ENCODE assay signal across 8 cellular contexts in genomic region chr17:76716146-76716833, GRCh38. TPM values are rescaled to one million over a fixed set of nuclear protein-coding genes. Genes with fewer than 3 reads are reported as not detected.
A peak's percentile ranks its signal among the peaks of the same experiment; 100 is the strongest.
DNase-seq lines count a peak whose midpoint lies in the region; ATAC-seq and TF ChIP-seq lines count a peak whose summit lies in the region.

No MANE protein-coding gene starts in this region.

- peaks cover 50% of the 10 kb centered on the region for H3F3A ChIP-seq in SK-N-SH (replicated peaks; ENCODE audit: insufficient read depth)

- peaks cover 4 to 30% of the 10 kb centered on the region in 2 experiments for H3K4me1 ChIP-seq in SK-N-SH (ENCODE audit: control insufficient read depth in 1 of 2, insufficient read depth in 2 of 2, low read depth in 1 of 2, low read length in 1 of 2)
- H3K4me1 ChIP-seq in body of pancreas, result peaks cover 19% of the 10 kb centered on the region
- peaks cover 38% of the 10 kb centered on the region for H3K4me1 ChIP-seq in lower lobe of right lung
- H3K4me1 ChIP-seq in tibial nerve, result peaks cover 0 to 44% (median 14%) of the 10 kb centered on the region in 4 donors

- H3K4me2 ChIP-seq in SK-N-SH, result peak overlapping the region; percentile 62

- H3K79me2 ChIP-seq in SK-N-SH (ENCODE audit: insufficient read depth), result peaks cover 56% of the 10 kb centered on the region

- intact Hi-C loops in body of pancreas (cut with DNase I), result loop anchor here (10.0 kb wide), 1 partner anchor 191 kb away; no protein-coding TSS in a partner anchor
- intact Hi-C loops in lower lobe of right lung (cut with DNase I), result no loop called here
- intact Hi-C loops in lower leg skin (cut with DNase I; ENCODE audit: low total_unique reads), result no loop called here

- TF ChIP-seq POLR2A in body of pancreas (IDR thresholded peaks at IDR 0.05), result peak in 1 of 3 donors; percentile 6
- TF ChIP-seq POLR2A in tibial nerve (IDR thresholded peaks at IDR 0.05), result no peak
- TF ChIP-seq POLR2A in lower leg skin (IDR thresholded peaks at IDR 0.05), result no peak

- peak overlapping the region; percentile 66 for H3K9ac ChIP-seq in SK-N-SH

- no peaks in the 10 kb centered on the region for H3K9me3 ChIP-seq in SK-N-SH
- no peaks in the 10 kb centered on the region for H3K9me3 ChIP-seq in body of pancreas
- H3K9me3 ChIP-seq in lower lobe of right lung, result no peaks in the 10 kb centered on the region
- H3K9me3 ChIP-seq in tibial nerve, result no peaks in the 10 kb centered on the region

- no peak for TF ChIP-seq CTCF in SK-N-SH (IDR thresholded peaks at IDR 0.05)
- TF ChIP-seq CTCF in body of pancreas (IDR thresholded peaks at IDR 0.05), result no peak
- no peak for TF ChIP-seq CTCF in lower lobe of right lung (IDR thresholded peaks at IDR 0.05)
- TF ChIP-seq CTCF in tibial nerve (IDR thresholded peaks at IDR 0.05), result no peak
- TF ChIP-seq CTCF in lower leg skin (IDR thresholded peaks at IDR 0.05), result no peak

- H4K20me1 ChIP-seq in SK-N-SH (ENCODE audit: insufficient read depth), result peaks cover 17% of the 10 kb centered on the region

- DNase-seq in GM04504 (ENCODE audit: low read depth) (peak; percentile 99), SK-N-SH (no peak), body of pancreas (peak in 1 of 4 donors; percentile 70), lower lobe of right lung (peak; percentile 73), tibial nerve (ENCODE audit: low spot score in 2 of 2) (peak; percentile 17 to 53), lower leg skin (ENCODE audit: low spot score in 2 of 2) (no peak), NCI-H187 treated with DMSO at 0.1 percent for 48 hours (lab: John Stamatoyannopoulos, UW) (no peak)

- peaks cover 52 to 71% of the 10 kb centered on the region in 2 experiments for H3K36me3 ChIP-seq in SK-N-SH (replicated peaks in 1 of 2; ENCODE audit: control insufficient read depth in 1 of 2, insufficient read depth in 2 of 2, low read length in 1 of 2)
- H3K36me3 ChIP-seq in body of pancreas (replicated peaks in 1 of 2; ENCODE audit: insufficient read depth in 1 of 2, low read depth in 2 of 2), result peaks cover 15 to 48% of the 10 kb centered on the region in 2 donors
- peaks cover 82% of the 10 kb centered on the region for H3K36me3 ChIP-seq in lower lobe of right lung
- H3K36me3 ChIP-seq in tibial nerve, result peaks cover 14 to 82% (median 32%) of the 10 kb centered on the region in 3 donors

- H3K27me3 ChIP-seq in SK-N-SH (ENCODE audit: insufficient read depth) (no peaks in the 10 kb centered on the region), body of pancreas (no peaks in the 10 kb centered on the region), lower lobe of right lung (ENCODE audit: low read depth) (no peaks in the 10 kb centered on the region), tibial nerve (no peaks in the 10 kb centered on the region)

- H3K9me2 ChIP-seq in SK-N-SH, result no peaks in the 10 kb centered on the region

- CTCF ChIA-PET in SK-N-SH (lab: Yijun Ruan, JAX), result interaction anchor here (1.0 to 14.3 kb wide), 12 partner anchors 9 to 209 kb away, joined by 3 to 255 read pairs (median 22); partner anchors contain the start of genes JMJD6 and METTL23

- TF ChIP-seq RAD21 in SK-N-SH (IDR thresholded peaks at IDR 0.05; ENCODE audit: low read length), result no peak

- H3K4me3 ChIP-seq in SK-N-SH (ENCODE audit: low read depth in 2 of 2, low read length in 1 of 2), result peak overlapping the region in 1 of 2 experiments; percentile 2; a peak in 1 of 4 replicates
- H3K4me3 ChIP-seq in body of pancreas, result no peak overlapping the region
- H3K4me3 ChIP-seq in lower lobe of right lung, result no peak overlapping the region
- H3K4me3 ChIP-seq in tibial nerve, result no peak overlapping the region
- no peak overlapping the region for H3K4me3 ChIP-seq in lower leg skin (ENCODE audit: low read depth, poor library complexity, severe bottlenecking)

- POLR2A ChIA-PET in SK-N-SH (lab: Yijun Ruan, JAX), result interaction anchor here (0.8 to 1.0 kb wide), 2 partner anchors 10 to 13 kb away, joined by 3 to 5 read pairs; partner anchors contain the start of gene JMJD6

- H2AFZ ChIP-seq in SK-N-SH (ENCODE audit: low read depth), result no peak overlapping the region

- TF ChIP-seq EP300 in SK-N-SH (IDR thresholded peaks at IDR 0.05; ENCODE audit: borderline replicate concordance in 1 of 2, low read depth in 1 of 2, low read length in 1 of 2) (no peak), tibial nerve (IDR thresholded peaks at IDR 0.05) (peak in 1 of 2 donors; percentile 77)

- 63% methylated on average over 12 of the region's 13 CpGs for WGBS in SK-N-SH (ENCODE audit: low lambda C conversion rate)
- WGBS in body of pancreas, 2 donors, result 73 to 79% methylated on average over 13 of the region's 13 CpGs
- WGBS in tibial nerve, 2 donors, result 64 to 68% methylated on average over 13 of the region's 13 CpGs
- 61 to 62% methylated on average over 13 of the region's 13 CpGs for WGBS in lower leg skin, 2 donors

- H3K27ac ChIP-seq in SK-N-SH (ENCODE audit: low read depth in 2 of 2, low read length in 1 of 2), result peak overlapping the region; percentile 53 to 97; a peak in 3 of 4 replicates
- H3K27ac ChIP-seq in body of pancreas, result peak overlapping the region in 2 of 4 donors; percentile 8 to 60
- peak overlapping the region; percentile 77 for H3K27ac ChIP-seq in lower lobe of right lung
- H3K27ac ChIP-seq in tibial nerve, result peak overlapping the region in 3 of 4 donors; percentile 61 to 76 (median 63)

- ATAC-seq in body of pancreas (peak; percentile 34), lower lobe of right lung (peak; percentile 73 to 91), HG03095 (IDR thresholded peaks at IDR 0.05; ENCODE audit: unreplicated experiment) (no peak)

TF ChIP-seq in SK-N-SH, 30 proteins besides CTCF, POLR2A, EP300 and RAD21:
- TF ChIP-seq TCF12 (IDR thresholded peaks at IDR 0.05) (peak; percentile 71; the same call in 1 of the 2 replicates), FOXM1 (IDR thresholded peaks at IDR 0.05; ENCODE audit: low read depth) (no peak), POLR2AphosphoS5 (IDR thresholded peaks at IDR 0.05; ENCODE audit: low read depth, low read length) (peak; percentile 57; the same call in 1 of the 2 replicates), ELF1 (IDR thresholded peaks at IDR 0.05) (peak; percentile 22; the same call in 1 of the 2 replicates), GABPA (IDR thresholded peaks at IDR 0.05; ENCODE audit: low read depth) (peak; percentile 46), MAX (IDR thresholded peaks at IDR 0.05; ENCODE audit: low read depth) (0 out of 2 replicates have a peak, but pooled peaks have one; percentile 6), SMC3 (IDR thresholded peaks at IDR 0.05; ENCODE audit: low read depth, low read length) (no peak)
- TF ChIP-seq, protein P1, sequence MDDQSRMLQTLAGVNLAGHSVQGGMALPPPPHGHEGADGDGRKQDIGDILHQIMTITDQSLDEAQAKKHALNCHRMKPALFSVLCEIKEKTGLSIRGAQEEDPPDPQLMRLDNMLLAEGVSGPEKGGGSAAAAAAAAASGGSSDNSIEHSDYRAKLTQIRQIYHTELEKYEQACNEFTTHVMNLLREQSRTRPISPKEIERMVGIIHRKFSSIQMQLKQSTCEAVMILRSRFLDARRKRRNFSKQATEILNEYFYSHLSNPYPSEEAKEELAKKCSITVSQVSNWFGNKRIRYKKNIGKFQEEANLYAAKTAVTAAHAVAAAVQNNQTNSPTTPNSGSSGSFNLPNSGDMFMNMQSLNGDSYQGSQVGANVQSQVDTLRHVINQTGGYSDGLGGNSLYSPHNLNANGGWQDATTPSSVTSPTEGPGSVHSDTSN (IDR thresholded peaks at IDR 0.05), result peak; percentile 52

RNA-seq across cellular contexts. Expression of gene MXRA7, which starts 5.5 kb away (rescaled TPM):
- 154 and 187 TPM in 2 replicates for polyA plus RNA-seq in SK-N-SH (2012; rRNA removed)
- polyA plus RNA-seq in SK-N-SH (2012; cell fraction: cytosol; rRNA removed), result 223 and 232 TPM in 2 replicates
- 55.0 and 81.5 TPM in 2 replicates for polyA plus RNA-seq in SK-N-SH (2012; cell fraction: nucleus; rRNA removed)
- 10 to 100 TPM; 71.9 to 87.4 TPM for total RNA-seq in body of pancreas
- 105 TPM for total RNA-seq in lower lobe of right lung
- total RNA-seq in tibial nerve, result 100 to 1,000 TPM; 124 to 230 (median 197) TPM
- total RNA-seq in lower leg skin, result 10 to 100 TPM; 31.6 to 97.4 (median 47.1) TPM

RNA-seq across cellular contexts. Expression of gene JMJD6, which starts 10.1 kb away (rescaled TPM):
- polyA plus RNA-seq in SK-N-SH (2012; rRNA removed), result 20.1 and 23.3 TPM in 2 replicates
- polyA plus RNA-seq in SK-N-SH (2012; cell fraction: cytosol; rRNA removed), result 15.2 and 15.7 TPM in 2 replicates
- 60.2 and 109 TPM in 2 replicates for polyA plus RNA-seq in SK-N-SH (2012; cell fraction: nucleus; rRNA removed)
- total RNA-seq in body of pancreas, result 10 to 100 TPM; 15.2 to 20.0 TPM
- 29.6 TPM for total RNA-seq in lower lobe of right lung
- 10 to 100 TPM; 14.0 to 45.0 (median 34.2) TPM for total RNA-seq in tibial nerve
- total RNA-seq in lower leg skin, result 10 to 100 TPM; 16.1 to 28.8 (median 21.0) TPM

RNA-seq across cellular contexts. Expression of gene METTL23, which starts 10.3 kb away (rescaled TPM):
- polyA plus RNA-seq in SK-N-SH (2012; rRNA removed), result 75.9 and 96.8 TPM in 2 replicates
- polyA plus RNA-seq in SK-N-SH (2012; cell fraction: cytosol; rRNA removed), result 87.6 and 89.2 TPM in 2 replicates
- polyA plus RNA-seq in SK-N-SH (2012; cell fraction: nucleus; rRNA removed), result 80.8 and 107 TPM in 2 replicates
- total RNA-seq in body of pancreas, result 10 to 100 TPM; 25.9 to 44.2 TPM
- 31.6 TPM for total RNA-seq in lower lobe of right lung
- 10 to 100 TPM; 27.8 to 50.2 (median 30.8) TPM for total RNA-seq in tibial nerve
- total RNA-seq in lower leg skin, result 10 to 100 TPM; 27.4 to 40.9 (median 33.7) TPM

RNA-seq across cellular contexts. Expression of gene SRSF2, which starts 20.8 kb away (rescaled TPM):
- polyA plus RNA-seq in SK-N-SH (2012; rRNA removed), result 211 and 271 TPM in 2 replicates
- polyA plus RNA-seq in SK-N-SH (2012; cell fraction: cytosol; rRNA removed), result 162 and 197 TPM in 2 replicates
- 1,226 and 1,940 TPM in 2 replicates for polyA plus RNA-seq in SK-N-SH (2012; cell fraction: nucleus; rRNA removed)
- total RNA-seq in body of pancreas (100 to 1,000 TPM; 258 to 301 TPM), lower lobe of right lung (122 TPM), tibial nerve (100 to 1,000 TPM; 196 to 452 (median 271) TPM), lower leg skin (100 to 1,000 TPM; 179 to 260 (median 189) TPM)

RNA-seq across cellular contexts. Expression of gene MFSD11, which starts 21.6 kb away (rescaled TPM):
- polyA plus RNA-seq in SK-N-SH (2012; rRNA removed), result 22.7 and 28.3 TPM in 2 replicates
- polyA plus RNA-seq in SK-N-SH (2012; cell fraction: cytosol; rRNA removed), result 24.9 and 26.3 TPM in 2 replicates
- polyA plus RNA-seq in SK-N-SH (2012; cell fraction: nucleus; rRNA removed), result 28.4 and 31.2 TPM in 2 replicates
- total RNA-seq in body of pancreas (10 to 100 TPM in 1 of 2 donors, 1 to 10 TPM in 1; 7.6 to 16.6 TPM), lower lobe of right lung (32.2 TPM), tibial nerve (10 to 100 TPM; 25.8 to 61.0 (median 37.1) TPM), lower leg skin (10 to 100 TPM; 33.4 to 38.4 (median 33.8) TPM)

Comparison
In these comparisons a context has a peak if more than half of its experiments do, and no peak if none do; other contexts are left out.
1. DNase-seq: peak in GM04504 (single experiment), lower lobe of right lung (single experiment) and tibial nerve (2 of 2); none in SK-N-SH (single experiment), lower leg skin (0 of 2) and NCI-H187 treated with DMSO at 0.1 percent for 48 hours (single experiment).